In the genomic region with DNA sequence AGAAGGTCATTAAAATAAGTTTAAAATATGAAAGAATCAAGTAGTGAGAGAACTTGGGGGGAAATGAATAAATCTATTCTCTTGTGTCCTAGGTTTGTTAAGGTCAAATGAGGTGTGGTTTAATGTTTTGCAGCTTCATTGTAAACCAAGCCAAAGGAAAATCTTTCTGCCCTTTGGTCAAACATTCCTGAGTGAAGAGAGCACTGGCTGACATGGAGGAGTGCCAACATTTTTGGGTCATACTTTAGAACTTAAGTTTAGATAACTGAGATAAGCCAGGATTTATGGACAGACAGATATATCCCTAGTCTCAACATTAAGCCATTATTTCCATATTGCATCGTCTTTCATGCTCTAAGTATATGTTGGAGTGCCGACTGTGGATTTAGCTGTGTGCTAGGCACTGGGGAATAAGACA, we compare ENCODE assay signal across 12 cellular contexts.
DNase-seq lines count a peak whose midpoint lies in the region; TF ChIP-seq lines count a peak whose summit lies in the region.
"Had no signal": no experiment of that assay in that cellular context is flagged by ENCODE, and none has a peak within 500 bp of the region (broad histone marks: within the 10 kb centered on the region; RNA-seq: fewer than 3 reads in every experiment).

No MANE protein-coding gene starts in this region.

- no peaks in the 10 kb centered on the region for H3K27me3 ChIP-seq in adrenal gland
- H3K27me3 ChIP-seq: testis had no signal

- peaks cover 51% of the 10 kb centered on the region for H3K4me1 Mint-ChIP-seq in type B pancreatic cell (ENCODE audit: unreplicated experiment)

- peaks cover under 1% of the 10 kb centered on the region for H3K9me3 Mint-ChIP-seq in type B pancreatic cell

- no peak for TF ChIP-seq CTCF in adrenal gland (IDR thresholded peaks at IDR 0.05)
- no peak for TF ChIP-seq CTCF in type B pancreatic cell (conservative IDR thresholded peaks at IDR 0.05)
- no peak for TF ChIP-seq CTCF in GM20000 (IDR thresholded peaks at IDR 0.05; ENCODE audit: extremely low read depth, missing control alignments)

- no peaks in the 10 kb centered on the region for H3K9me3 ChIP-seq in adrenal gland (replicated peaks in 1 of 3)
- H3K9me3 ChIP-seq: testis had no signal

- H3K4me3 Mint-ChIP-seq in type B pancreatic cell, result no peak overlapping the region

- no peak for TF ChIP-seq POLR2A in adrenal gland (IDR thresholded peaks at IDR 0.05)

- H3K36me3 Mint-ChIP-seq in type B pancreatic cell, result peaks cover 33% of the 10 kb centered on the region

- peaks cover 6 to 16% of the 10 kb centered on the region in 2 donors for H3K4me1 ChIP-seq in adrenal gland (replicated peaks in 1 of 2)
- H3K4me1 ChIP-seq: testis had no signal

- peak overlapping the region; percentile 21 for H3K27ac Mint-ChIP-seq in type B pancreatic cell

- H3K36me3 ChIP-seq in adrenal gland (replicated peaks in 1 of 2), result no peaks in the 10 kb centered on the region

- 30 to 40% (median 33%) methylated on average over 2 of the region's 2 CpGs for WGBS in adrenal gland, 4 donors

- peak overlapping the region in 1 of 5 donors; percentile 17 for H3K27ac ChIP-seq in adrenal gland
- H3K27ac ChIP-seq: testis had no signal

- intact Hi-C loops in adrenal gland (cut with DNase I), result no loop called here

- DNase-seq in SIG-M5 treated with dmso at 0.1 percent for 504 hours (lab: John Stamatoyannopoulos, UW; ENCODE audit: unreplicated experiment) (peak; percentile 88), SIG-M5 (lab: John Stamatoyannopoulos, UW) (no peak), adrenal gland (peak; percentile 35 to 89 (median 80)), hepatic stellate cell (ENCODE audit: low spot score) (peak; percentile 43), type B pancreatic cell (ENCODE audit: extremely low spot score, unreplicated experiment) (no peak), NAMALWA (ENCODE audit: low spot score) (no peak), GM20000 (ENCODE audit: low spot score) (no peak), NCI-H526 (lab: John Stamatoyannopoulos, UW) (no peak)
- DNase-seq: 8988T; NCI-H2171; stimulated activated CD4-positive, alpha-beta T cell treated with anti-CD3 and anti-CD28 coated beads, Interleukin-1b, Interleukin-23, amount 100 ng/mL, for 48 hours; testis had no signal

- H3K4me3 ChIP-seq in adrenal gland, result no peak overlapping the region
- H3K4me3 ChIP-seq: testis had no signal

- H3K27me3 Mint-ChIP-seq in type B pancreatic cell, result no peaks in the 10 kb centered on the region

Comparison
In these comparisons a context has a peak if more than half of its experiments do, and no peak if none do; other contexts are left out.
1. DNase-seq: peak in SIG-M5 treated with dmso at 0.1 percent for 504 hours (single experiment), adrenal gland (7 of 7) and hepatic stellate cell (single experiment); none in SIG-M5 (single experiment), type B pancreatic cell (single experiment), NAMALWA (single experiment), GM20000 (single experiment) and NCI-H526 (0 of 2).